In genomic region chr21:36125513-36126121, GRCh38 we compare ENCODE assay signal across 8 cellular contexts. TPM values are rescaled to one million over a fixed set of nuclear protein-coding genes. Genes with fewer than 3 reads are reported as not detected.
DNase-seq lines count a peak whose midpoint lies in the region; ATAC-seq and TF ChIP-seq lines count a peak whose summit lies in the region.

No MANE protein-coding gene starts in this region.

- DNase-seq in COR-L47 (lab: John Stamatoyannopoulos, UW) (peak; percentile 27), HK-2 (ENCODE audit: unreplicated experiment) (peak; percentile 27), fibroblast of villous mesenchyme (ENCODE audit: low read depth) (peak; percentile 62), ecto neural progenitor cell (ENCODE audit: low spot score) (no peak)
- DNase-seq in activated T-cell treated with anti-CD3 and anti-CD28 coated beads, Interleukin-2, amount 50 U/mL, for 72 hours: peak; percentile 52 to 59

- H3K4me3 ChIP-seq in OCI-LY1 (ENCODE audit: low read depth, low read length, poor library complexity, severe bottlenecking): no peak overlapping the region
- H3K4me3 ChIP-seq in fibroblast of villous mesenchyme (ENCODE audit: low read depth, low read length): no peak overlapping the region
- no peak overlapping the region for H3K4me3 ChIP-seq in parathyroid adenoma (ENCODE audit: low read depth, low read length)

- no peaks in the 10 kb centered on the region for H3K9me3 Mint-ChIP-seq in activated T-cell treated with anti-CD3 and anti-CD28 coated beads, Interleukin-2, amount 50 U/mL, for 72 hours

- no peaks in the 10 kb centered on the region for H3K36me3 Mint-ChIP-seq in activated T-cell treated with anti-CD3 and anti-CD28 coated beads, Interleukin-2, amount 50 U/mL, for 72 hours (ENCODE audit: insufficient read depth in 2 of 2)

- no peak overlapping the region for H3K4me2 ChIP-seq in OCI-LY1 (ENCODE audit: low read length)
- no peak overlapping the region for H3K4me2 ChIP-seq in parathyroid adenoma (ENCODE audit: low read length)

- ATAC-seq in activated T-cell treated with anti-CD3 and anti-CD28 coated beads, Interleukin-2, amount 50 U/mL, for 72 hours (replicated peaks in 1 of 2): peak; percentile 23 to 37
- ATAC-seq in HG02571 (IDR thresholded peaks at IDR 0.05; ENCODE audit: unreplicated experiment): no peak

- H3K27me3 ChIP-seq in OCI-LY1 (ENCODE audit: insufficient read depth, low read length) (peaks cover 3% of the 10 kb centered on the region; the same call in 1 of the 2 replicates), parathyroid adenoma (ENCODE audit: control insufficient read depth, insufficient read depth, low read length) (no peaks in the 10 kb centered on the region)

- H3K4me1 ChIP-seq in OCI-LY1 (ENCODE audit: insufficient read depth, low read length, severe bottlenecking) (no peaks in the 10 kb centered on the region), parathyroid adenoma (peaks cover 4% of the 10 kb centered on the region)

- H3K4me3 Mint-ChIP-seq in activated T-cell treated with anti-CD3 and anti-CD28 coated beads, Interleukin-2, amount 50 U/mL, for 72 hours: no peak overlapping the region

- H3K79me2 ChIP-seq in OCI-LY1 (ENCODE audit: insufficient read depth, low read length) (no peaks in the 10 kb centered on the region), parathyroid adenoma (no peaks in the 10 kb centered on the region)

- H3K9me3 ChIP-seq in OCI-LY1 (ENCODE audit: low read length): no peaks in the 10 kb centered on the region
- no peaks in the 10 kb centered on the region for H3K9me3 ChIP-seq in parathyroid adenoma (ENCODE audit: control insufficient read depth, low read length)

- TF ChIP-seq CTCF in OCI-LY1 (IDR thresholded peaks at IDR 0.05; ENCODE audit: low read length) (peak; percentile 93), fibroblast of villous mesenchyme (IDR thresholded peaks at IDR 0.05; ENCODE audit: insufficient read depth, low read depth, low read length) (peak; percentile 98), parathyroid adenoma (IDR thresholded peaks at IDR 0.05) (peak; percentile 83)

- H3K27ac Mint-ChIP-seq in activated T-cell treated with anti-CD3 and anti-CD28 coated beads, Interleukin-2, amount 50 U/mL, for 72 hours: no peak overlapping the region

- H3K9me2 ChIP-seq in OCI-LY1 (ENCODE audit: low read depth, low read length): no peaks in the 10 kb centered on the region

- no peaks in the 10 kb centered on the region for H3K27me3 Mint-ChIP-seq in activated T-cell treated with anti-CD3 and anti-CD28 coated beads, Interleukin-2, amount 50 U/mL, for 72 hours (ENCODE audit: low read depth)

- H2AFZ ChIP-seq in OCI-LY1 (ENCODE audit: low read length): no peak overlapping the region
- H2AFZ ChIP-seq in parathyroid adenoma: no peak overlapping the region

- H3K27ac ChIP-seq in OCI-LY1 (ENCODE audit: low read depth, low read length, poor library complexity, severe bottlenecking): no peak overlapping the region
- H3K27ac ChIP-seq in parathyroid adenoma: no peak overlapping the region

- no peaks in the 10 kb centered on the region for H3F3A ChIP-seq in OCI-LY1 (ENCODE audit: insufficient read depth, low read length)

- H3K36me3 ChIP-seq in OCI-LY1 (ENCODE audit: insufficient read depth, low read length) (no peaks in the 10 kb centered on the region), parathyroid adenoma (ENCODE audit: control insufficient read depth, insufficient read depth, low read length) (no peaks in the 10 kb centered on the region)

- H3K9ac ChIP-seq in OCI-LY1 (ENCODE audit: low read length) (no peak overlapping the region), parathyroid adenoma (no peak overlapping the region)

- H4K20me1 ChIP-seq in OCI-LY1 (ENCODE audit: insufficient read depth, low read length): no peaks in the 10 kb centered on the region

- H3K4me1 Mint-ChIP-seq in activated T-cell treated with anti-CD3 and anti-CD28 coated beads, Interleukin-2, amount 50 U/mL, for 72 hours (ENCODE audit: low read depth): peaks cover 11% of the 10 kb centered on the region

RNA-seq across cellular contexts. Expression of gene CBR3, which starts 9.3 kb away (rescaled TPM):
- total RNA-seq in activated T-cell treated with anti-CD3 and anti-CD28 coated beads, Interleukin-2, amount 50 U/mL, for 72 hours: 10 to 100 TPM; 13.0 to 19.2 TPM
- total RNA-seq in fibroblast of villous mesenchyme: 12.1 and 13.2 TPM in 2 replicates

RNA-seq across cellular contexts. Expression of gene DOP1B, which starts 31.0 kb away (rescaled TPM):
- total RNA-seq in activated T-cell treated with anti-CD3 and anti-CD28 coated beads, Interleukin-2, amount 50 U/mL, for 72 hours: 10 to 100 TPM; 18.6 to 20.1 TPM
- total RNA-seq in fibroblast of villous mesenchyme: 10.6 and 11.7 TPM in 2 replicates

RNA-seq across cellular contexts. Expression of gene CBR1, which starts 55.8 kb away (rescaled TPM):
- total RNA-seq in activated T-cell treated with anti-CD3 and anti-CD28 coated beads, Interleukin-2, amount 50 U/mL, for 72 hours: 10 to 100 TPM; 17.0 to 38.5 TPM
- 80.7 and 91.8 TPM in 2 replicates for total RNA-seq in fibroblast of villous mesenchyme
